Comparison of ENCODE assay signal across 10 cellular contexts in genomic region chr6:3414704-3415453, GRCh38. TPM values are rescaled to one million over a fixed set of nuclear protein-coding genes. Genes with fewer than 3 reads are reported as not detected.
DNase-seq lines count a peak whose midpoint lies in the region; ATAC-seq and TF ChIP-seq lines count a peak whose summit lies in the region.
"Had no signal": no experiment of that assay in that cellular context is flagged by ENCODE, and none has a peak within 500 bp of the region (broad histone marks: within the 10 kb centered on the region; RNA-seq: fewer than 3 reads in every experiment).

No MANE protein-coding gene starts in this region.

- 44% methylated on average over 11 of the region's 12 CpGs for WGBS in mammary epithelial cell (ENCODE audit: low coverage, missing lambda C conversion rate)

- H4K20me1 ChIP-seq in mammary epithelial cell (ENCODE audit: insufficient read depth, low read length), result no peaks in the 10 kb centered on the region

- no peaks in the 10 kb centered on the region for H3K36me3 Mint-ChIP-seq in activated CD4-positive, alpha-beta T cell treated with anti-CD3 and anti-CD28 coated beads, Interleukin-2, amount 10 ng/mL, durations not matched to agents 7 days and 5 days (ENCODE audit: low read depth)
- no peaks in the 10 kb centered on the region for H3K36me3 Mint-ChIP-seq in activated T-helper 2 cell treated with anti-CD3 and anti-CD28 coated beads, Interferon-gamma antibody, Interleukin-2, Interleukin-4, amounts not matched to agents 10 μg/mL and 5 μg/mL and 100 μg/mL, durations not matched to agents 14 hours and 24 hours and 36 hours (ENCODE audit: low read depth)

- H3K9me3 ChIP-seq in mammary epithelial cell (replicated peaks; ENCODE audit: insufficient read depth, low read length), result no peaks in the 10 kb centered on the region

- H3K27ac ChIP-seq in mammary epithelial cell (ENCODE audit: insufficient read depth, low read depth, low read length), result no peak overlapping the region

- no peak overlapping the region for H3K27ac Mint-ChIP-seq in activated CD4-positive, alpha-beta T cell treated with anti-CD3 and anti-CD28 coated beads, Interleukin-2, amount 10 ng/mL, durations not matched to agents 7 days and 5 days
- H3K27ac Mint-ChIP-seq in activated T-helper 2 cell treated with anti-CD3 and anti-CD28 coated beads, Interferon-gamma antibody, Interleukin-2, Interleukin-4, amounts not matched to agents 10 μg/mL and 5 μg/mL and 100 μg/mL, durations not matched to agents 14 hours and 24 hours and 36 hours, result no peak overlapping the region

- no peaks in the 10 kb centered on the region for H3K36me3 ChIP-seq in mammary epithelial cell (ENCODE audit: insufficient read depth, low read length)

- no peak overlapping the region for H3K9ac ChIP-seq in mammary epithelial cell (ENCODE audit: insufficient read depth, low read length)

- no peaks in the 10 kb centered on the region for H3K9me3 Mint-ChIP-seq in activated CD4-positive, alpha-beta T cell treated with anti-CD3 and anti-CD28 coated beads, Interleukin-2, amount 10 ng/mL, durations not matched to agents 7 days and 5 days
- H3K9me3 Mint-ChIP-seq in activated T-helper 2 cell treated with anti-CD3 and anti-CD28 coated beads, Interferon-gamma antibody, Interleukin-2, Interleukin-4, amounts not matched to agents 10 μg/mL and 5 μg/mL and 100 μg/mL, durations not matched to agents 14 hours and 24 hours and 36 hours, result no peaks in the 10 kb centered on the region

- no peaks in the 10 kb centered on the region for H3K27me3 Mint-ChIP-seq in activated CD4-positive, alpha-beta T cell treated with anti-CD3 and anti-CD28 coated beads, Interleukin-2, amount 10 ng/mL, durations not matched to agents 7 days and 5 days
- H3K27me3 Mint-ChIP-seq in activated T-helper 2 cell treated with anti-CD3 and anti-CD28 coated beads, Interferon-gamma antibody, Interleukin-2, Interleukin-4, amounts not matched to agents 10 μg/mL and 5 μg/mL and 100 μg/mL, durations not matched to agents 14 hours and 24 hours and 36 hours (ENCODE audit: low read depth), result peaks cover 11% of the 10 kb centered on the region

- peaks cover 9% of the 10 kb centered on the region for H3K4me1 Mint-ChIP-seq in activated CD4-positive, alpha-beta T cell treated with anti-CD3 and anti-CD28 coated beads, Interleukin-2, amount 10 ng/mL, durations not matched to agents 7 days and 5 days
- peaks cover 7% of the 10 kb centered on the region for H3K4me1 Mint-ChIP-seq in activated T-helper 2 cell treated with anti-CD3 and anti-CD28 coated beads, Interferon-gamma antibody, Interleukin-2, Interleukin-4, amounts not matched to agents 10 μg/mL and 5 μg/mL and 100 μg/mL, durations not matched to agents 14 hours and 24 hours and 36 hours (ENCODE audit: low read depth)

- no TSS peak for BruUV-seq in mammary epithelial cell (replicated peaks; lab: Mats Ljungman, UMichigan)

- dilution Hi-C loops in mammary epithelial cell (cut with HindIII; ENCODE audit: low sequenced_read_pairs), result loop anchor here (5.0 kb wide), 2 partner anchors 118 to 307 kb away; no protein-coding TSS in a partner anchor

- POLR2A ChIA-PET in activated CD4-positive, alpha-beta T cell treated with anti-CD3 and anti-CD28 coated beads, Interleukin-2, amount 10 ng/mL, durations not matched to agents 7 days and 5 days (lab: Charles Lee), result no interaction called here

- CTCF ChIA-PET in activated CD4-positive, alpha-beta T cell treated with anti-CD3 and anti-CD28 coated beads, Interleukin-2, amount 10 ng/mL, durations not matched to agents 7 days and 5 days (lab: Charles Lee), result interaction anchor here (0.6 to 0.9 kb wide), 2 partner anchors 13 to 49 kb away, joined by 3 read pairs; no protein-coding TSS in a partner anchor
- CTCF ChIA-PET in mammary epithelial cell (lab: Charles Lee; ENCODE audit: low non-redundant PET), result no interaction called here

- peak; percentile 34 for DNase-seq in activated CD4-positive, alpha-beta T cell treated with anti-CD3 and anti-CD28 coated beads, Interleukin-2, amount 10 ng/mL, durations not matched to agents 7 days and 5 days
- no peak for DNase-seq in activated CD4-positive, alpha-beta T cell treated with anti-CD3 and anti-CD28 coated beads for 1 hour
- DNase-seq in NCI-H510A (lab: John Stamatoyannopoulos, UW) (peak; percentile 40), mammary epithelial cell (peak; percentile 88), skeletal muscle cell (ENCODE audit: low read depth) (peak; percentile 60)
- no peak for DNase-seq in activated T-helper 2 cell treated with anti-CD3 and anti-CD28 coated beads, Interferon-gamma antibody, Interleukin-2, Interleukin-4, amounts not matched to agents 10 μg/mL and 5 μg/mL and 100 μg/mL, durations not matched to agents 14 hours and 24 hours and 36 hours (ENCODE audit: low spot score)
- no peak for DNase-seq in activated CD8-positive, alpha-beta memory T cell treated with anti-CD3 and anti-CD28 coated beads, Interleukin-2, amount 50 U/mL, for 48 hours
- DNase-seq: activated gamma-delta T cell treated with Interleukin-2 at 50 U/mL for 16 hours had no signal

- intact Hi-C loops in mammary epithelial cell (cut with micrococcal nuclease), result no loop called here
- intact Hi-C loops in activated T-helper 2 cell treated with anti-CD3 and anti-CD28 coated beads, Interferon-gamma antibody, Interleukin-2, Interleukin-4, amounts not matched to agents 10 μg/mL and 5 μg/mL and 100 μg/mL, durations not matched to agents 14 hours and 24 hours and 36 hours (cut with micrococcal nuclease), result no loop called here

- no peak overlapping the region for H2AFZ ChIP-seq in mammary epithelial cell (ENCODE audit: low read depth, low read length)

- H3K79me2 ChIP-seq in mammary epithelial cell (ENCODE audit: insufficient read depth, low read length), result peaks cover 12% of the 10 kb centered on the region

- in situ Hi-C loops in mammary epithelial cell (cut with MboI; ENCODE audit: low sequenced_read_pairs in 2 of 2), result loop anchor here in 1 of 2 donors (10.0 kb wide), 1 partner anchor 320 kb away; no protein-coding TSS in a partner anchor

- H3K27me3 ChIP-seq in mammary epithelial cell (ENCODE audit: insufficient read depth, low read length), result no peaks in the 10 kb centered on the region

- no peak for ATAC-seq in GM21717 (IDR thresholded peaks at IDR 0.05; ENCODE audit: unreplicated experiment)

- H3K4me3 ChIP-seq in mammary epithelial cell (replicated peaks in 1 of 3; ENCODE audit: insufficient read depth in 1 of 3, low read depth in 2 of 3, low read length in 3 of 3) (no peak overlapping the region), skeletal muscle cell (ENCODE audit: low read depth, low read length) (no peak overlapping the region)

- no peak overlapping the region for H3K4me3 Mint-ChIP-seq in activated CD4-positive, alpha-beta T cell treated with anti-CD3 and anti-CD28 coated beads, Interleukin-2, amount 10 ng/mL, durations not matched to agents 7 days and 5 days
- H3K4me3 Mint-ChIP-seq in activated T-helper 2 cell treated with anti-CD3 and anti-CD28 coated beads, Interferon-gamma antibody, Interleukin-2, Interleukin-4, amounts not matched to agents 10 μg/mL and 5 μg/mL and 100 μg/mL, durations not matched to agents 14 hours and 24 hours and 36 hours (ENCODE audit: low read depth), result no peak overlapping the region

- no peak overlapping the region for H3K4me2 ChIP-seq in mammary epithelial cell (ENCODE audit: insufficient read depth, low read depth, low read length)

- peaks cover 19% of the 10 kb centered on the region for H3K4me1 ChIP-seq in mammary epithelial cell (ENCODE audit: insufficient read depth, low read length)

- TF ChIP-seq CTCF in mammary epithelial cell (conservative IDR thresholded peaks at IDR 0.05 in 1 of 2, IDR thresholded peaks at IDR 0.05 in 1 of 2; ENCODE audit: extremely low read depth in 1 of 2, insufficient read depth in 1 of 2, low read depth in 1 of 2, low read length in 2 of 2), result no peak

RNA-seq across cellular contexts. Expression of gene SLC22A23, which starts 42.0 kb away (rescaled TPM):
- total RNA-seq in activated CD4-positive, alpha-beta T cell treated with anti-CD3 and anti-CD28 coated beads, Interleukin-2, amount 10 ng/mL, durations not matched to agents 7 days and 5 days, result 1 to 10 TPM; 1.3 TPM
- total RNA-seq in mammary epithelial cell, result 10 to 100 TPM; 34.0 to 49.3 TPM
- polyA plus RNA-seq in mammary epithelial cell, result 5.8 TPM
- 39.2 TPM for polyA minus RNA-seq in mammary epithelial cell
- 0.07 TPM in 1 of 2 replicates, not detected in the other for total RNA-seq in activated T-helper 2 cell treated with anti-CD3 and anti-CD28 coated beads, Interferon-gamma antibody, Interleukin-2, Interleukin-4, amounts not matched to agents 10 μg/mL and 5 μg/mL and 100 μg/mL, durations not matched to agents 14 hours and 24 hours and 36 hours
- polyA plus RNA-seq: AG04450 had no signal

Comparison
In these comparisons a context has a peak if more than half of its experiments do, and no peak if none do; other contexts are left out.
1. DNase-seq: peak in activated CD4-positive, alpha-beta T cell treated with anti-CD3 and anti-CD28 coated beads, Interleukin-2, amount 10 ng/mL, durations not matched to agents 7 days and 5 days (single experiment), NCI-H510A (single experiment), mammary epithelial cell (single experiment) and skeletal muscle cell (single experiment); none in activated CD4-positive, alpha-beta T cell treated with anti-CD3 and anti-CD28 coated beads for 1 hour (single experiment), activated T-helper 2 cell treated with anti-CD3 and anti-CD28 coated beads, Interferon-gamma antibody, Interleukin-2, Interleukin-4, amounts not matched to agents 10 μg/mL and 5 μg/mL and 100 μg/mL, durations not matched to agents 14 hours and 24 hours and 36 hours (single experiment) and activated CD8-positive, alpha-beta memory T cell treated with anti-CD3 and anti-CD28 coated beads, Interleukin-2, amount 50 U/mL, for 48 hours (single experiment).
2. RNA of gene SLC22A23, which starts 42.0 kb away (total RNA-seq): 34.0 to 49.3 TPM in mammary epithelial cell; 1.3 TPM in activated CD4-positive, alpha-beta T cell treated with anti-CD3 and anti-CD28 coated beads, Interleukin-2, amount 10 ng/mL, durations not matched to agents 7 days and 5 days and 0.07 TPM in activated T-helper 2 cell treated with anti-CD3 and anti-CD28 coated beads, Interferon-gamma antibody, Interleukin-2, Interleukin-4, amounts not matched to agents 10 μg/mL and 5 μg/mL and 100 μg/mL, durations not matched to agents 14 hours and 24 hours and 36 hours; every median in the first group is over 10 times any median in the second.